2 cellular contexts compared by ENCODE assay signal in the genomic region with DNA sequence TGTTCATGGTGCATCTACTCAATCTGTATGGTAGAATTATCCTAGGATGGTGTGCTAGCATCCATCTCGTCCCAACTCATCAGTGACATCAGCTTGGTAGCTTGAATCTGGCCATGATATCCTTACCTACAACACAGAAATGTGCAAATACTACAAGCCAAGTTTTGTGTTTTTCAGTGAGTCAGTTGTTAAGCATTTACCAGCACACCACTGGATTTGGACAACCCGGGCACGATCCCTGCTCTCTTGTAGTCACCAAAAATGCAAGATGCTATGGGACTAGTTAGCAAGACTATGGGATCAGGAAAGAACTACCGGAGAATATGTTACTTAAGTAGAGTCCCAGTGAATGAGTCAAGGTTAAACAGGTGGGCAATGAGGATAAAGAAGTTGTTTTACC.
TF ChIP-seq lines count a peak whose summit lies in the region.

No MANE protein-coding gene starts in this region.

TF ChIP-seq in GM23338, 12 proteins besides CTCF, POLR2A, EP300 and RAD21 (continued from another document and continues in another):
- TF ChIP-seq, protein P1, sequence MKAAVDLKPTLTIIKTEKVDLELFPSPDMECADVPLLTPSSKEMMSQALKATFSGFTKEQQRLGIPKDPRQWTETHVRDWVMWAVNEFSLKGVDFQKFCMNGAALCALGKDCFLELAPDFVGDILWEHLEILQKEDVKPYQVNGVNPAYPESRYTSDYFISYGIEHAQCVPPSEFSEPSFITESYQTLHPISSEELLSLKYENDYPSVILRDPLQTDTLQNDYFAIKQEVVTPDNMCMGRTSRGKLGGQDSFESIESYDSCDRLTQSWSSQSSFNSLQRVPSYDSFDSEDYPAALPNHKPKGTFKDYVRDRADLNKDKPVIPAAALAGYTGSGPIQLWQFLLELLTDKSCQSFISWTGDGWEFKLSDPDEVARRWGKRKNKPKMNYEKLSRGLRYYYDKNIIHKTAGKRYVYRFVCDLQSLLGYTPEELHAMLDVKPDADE (IDR thresholded peaks at IDR 0.05) = no peak
- no peak for TF ChIP-seq STAT1 (IDR thresholded peaks at IDR 0.05; ENCODE audit: unreplicated experiment)
- TF ChIP-seq ZNF331 (CRISPR knock-in tag; IDR thresholded peaks at IDR 0.05; ENCODE audit: low read depth) = no peak
- no peak for TF ChIP-seq CREB1 (CRISPR knock-in tag; IDR thresholded peaks at IDR 0.05; ENCODE audit: low read depth)
- TF ChIP-seq JUNB (IDR thresholded peaks at IDR 0.05; ENCODE audit: unreplicated experiment) = no peak
- TF ChIP-seq EZH2phosphoT487 (IDR thresholded peaks at IDR 0.05; ENCODE audit: unreplicated experiment) = no peak
- TF ChIP-seq NANOG (IDR thresholded peaks at IDR 0.05; ENCODE audit: borderline replicate concordance) = no peak
- TF ChIP-seq, protein P2, sequence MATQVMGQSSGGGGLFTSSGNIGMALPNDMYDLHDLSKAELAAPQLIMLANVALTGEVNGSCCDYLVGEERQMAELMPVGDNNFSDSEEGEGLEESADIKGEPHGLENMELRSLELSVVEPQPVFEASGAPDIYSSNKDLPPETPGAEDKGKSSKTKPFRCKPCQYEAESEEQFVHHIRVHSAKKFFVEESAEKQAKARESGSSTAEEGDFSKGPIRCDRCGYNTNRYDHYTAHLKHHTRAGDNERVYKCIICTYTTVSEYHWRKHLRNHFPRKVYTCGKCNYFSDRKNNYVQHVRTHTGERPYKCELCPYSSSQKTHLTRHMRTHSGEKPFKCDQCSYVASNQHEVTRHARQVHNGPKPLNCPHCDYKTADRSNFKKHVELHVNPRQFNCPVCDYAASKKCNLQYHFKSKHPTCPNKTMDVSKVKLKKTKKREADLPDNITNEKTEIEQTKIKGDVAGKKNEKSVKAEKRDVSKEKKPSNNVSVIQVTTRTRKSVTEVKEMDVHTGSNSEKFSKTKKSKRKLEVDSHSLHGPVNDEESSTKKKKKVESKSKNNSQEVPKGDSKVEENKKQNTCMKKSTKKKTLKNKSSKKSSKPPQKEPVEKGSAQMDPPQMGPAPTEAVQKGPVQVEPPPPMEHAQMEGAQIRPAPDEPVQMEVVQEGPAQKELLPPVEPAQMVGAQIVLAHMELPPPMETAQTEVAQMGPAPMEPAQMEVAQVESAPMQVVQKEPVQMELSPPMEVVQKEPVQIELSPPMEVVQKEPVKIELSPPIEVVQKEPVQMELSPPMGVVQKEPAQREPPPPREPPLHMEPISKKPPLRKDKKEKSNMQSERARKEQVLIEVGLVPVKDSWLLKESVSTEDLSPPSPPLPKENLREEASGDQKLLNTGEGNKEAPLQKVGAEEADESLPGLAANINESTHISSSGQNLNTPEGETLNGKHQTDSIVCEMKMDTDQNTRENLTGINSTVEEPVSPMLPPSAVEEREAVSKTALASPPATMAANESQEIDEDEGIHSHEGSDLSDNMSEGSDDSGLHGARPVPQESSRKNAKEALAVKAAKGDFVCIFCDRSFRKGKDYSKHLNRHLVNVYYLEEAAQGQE (IDR thresholded peaks at IDR 0.05; ENCODE audit: unreplicated experiment) = no peak
- TF ChIP-seq POLR2AphosphoS5 (IDR thresholded peaks at IDR 0.05; ENCODE audit: low read depth) = no peak
- TF ChIP-seq, protein P3, sequence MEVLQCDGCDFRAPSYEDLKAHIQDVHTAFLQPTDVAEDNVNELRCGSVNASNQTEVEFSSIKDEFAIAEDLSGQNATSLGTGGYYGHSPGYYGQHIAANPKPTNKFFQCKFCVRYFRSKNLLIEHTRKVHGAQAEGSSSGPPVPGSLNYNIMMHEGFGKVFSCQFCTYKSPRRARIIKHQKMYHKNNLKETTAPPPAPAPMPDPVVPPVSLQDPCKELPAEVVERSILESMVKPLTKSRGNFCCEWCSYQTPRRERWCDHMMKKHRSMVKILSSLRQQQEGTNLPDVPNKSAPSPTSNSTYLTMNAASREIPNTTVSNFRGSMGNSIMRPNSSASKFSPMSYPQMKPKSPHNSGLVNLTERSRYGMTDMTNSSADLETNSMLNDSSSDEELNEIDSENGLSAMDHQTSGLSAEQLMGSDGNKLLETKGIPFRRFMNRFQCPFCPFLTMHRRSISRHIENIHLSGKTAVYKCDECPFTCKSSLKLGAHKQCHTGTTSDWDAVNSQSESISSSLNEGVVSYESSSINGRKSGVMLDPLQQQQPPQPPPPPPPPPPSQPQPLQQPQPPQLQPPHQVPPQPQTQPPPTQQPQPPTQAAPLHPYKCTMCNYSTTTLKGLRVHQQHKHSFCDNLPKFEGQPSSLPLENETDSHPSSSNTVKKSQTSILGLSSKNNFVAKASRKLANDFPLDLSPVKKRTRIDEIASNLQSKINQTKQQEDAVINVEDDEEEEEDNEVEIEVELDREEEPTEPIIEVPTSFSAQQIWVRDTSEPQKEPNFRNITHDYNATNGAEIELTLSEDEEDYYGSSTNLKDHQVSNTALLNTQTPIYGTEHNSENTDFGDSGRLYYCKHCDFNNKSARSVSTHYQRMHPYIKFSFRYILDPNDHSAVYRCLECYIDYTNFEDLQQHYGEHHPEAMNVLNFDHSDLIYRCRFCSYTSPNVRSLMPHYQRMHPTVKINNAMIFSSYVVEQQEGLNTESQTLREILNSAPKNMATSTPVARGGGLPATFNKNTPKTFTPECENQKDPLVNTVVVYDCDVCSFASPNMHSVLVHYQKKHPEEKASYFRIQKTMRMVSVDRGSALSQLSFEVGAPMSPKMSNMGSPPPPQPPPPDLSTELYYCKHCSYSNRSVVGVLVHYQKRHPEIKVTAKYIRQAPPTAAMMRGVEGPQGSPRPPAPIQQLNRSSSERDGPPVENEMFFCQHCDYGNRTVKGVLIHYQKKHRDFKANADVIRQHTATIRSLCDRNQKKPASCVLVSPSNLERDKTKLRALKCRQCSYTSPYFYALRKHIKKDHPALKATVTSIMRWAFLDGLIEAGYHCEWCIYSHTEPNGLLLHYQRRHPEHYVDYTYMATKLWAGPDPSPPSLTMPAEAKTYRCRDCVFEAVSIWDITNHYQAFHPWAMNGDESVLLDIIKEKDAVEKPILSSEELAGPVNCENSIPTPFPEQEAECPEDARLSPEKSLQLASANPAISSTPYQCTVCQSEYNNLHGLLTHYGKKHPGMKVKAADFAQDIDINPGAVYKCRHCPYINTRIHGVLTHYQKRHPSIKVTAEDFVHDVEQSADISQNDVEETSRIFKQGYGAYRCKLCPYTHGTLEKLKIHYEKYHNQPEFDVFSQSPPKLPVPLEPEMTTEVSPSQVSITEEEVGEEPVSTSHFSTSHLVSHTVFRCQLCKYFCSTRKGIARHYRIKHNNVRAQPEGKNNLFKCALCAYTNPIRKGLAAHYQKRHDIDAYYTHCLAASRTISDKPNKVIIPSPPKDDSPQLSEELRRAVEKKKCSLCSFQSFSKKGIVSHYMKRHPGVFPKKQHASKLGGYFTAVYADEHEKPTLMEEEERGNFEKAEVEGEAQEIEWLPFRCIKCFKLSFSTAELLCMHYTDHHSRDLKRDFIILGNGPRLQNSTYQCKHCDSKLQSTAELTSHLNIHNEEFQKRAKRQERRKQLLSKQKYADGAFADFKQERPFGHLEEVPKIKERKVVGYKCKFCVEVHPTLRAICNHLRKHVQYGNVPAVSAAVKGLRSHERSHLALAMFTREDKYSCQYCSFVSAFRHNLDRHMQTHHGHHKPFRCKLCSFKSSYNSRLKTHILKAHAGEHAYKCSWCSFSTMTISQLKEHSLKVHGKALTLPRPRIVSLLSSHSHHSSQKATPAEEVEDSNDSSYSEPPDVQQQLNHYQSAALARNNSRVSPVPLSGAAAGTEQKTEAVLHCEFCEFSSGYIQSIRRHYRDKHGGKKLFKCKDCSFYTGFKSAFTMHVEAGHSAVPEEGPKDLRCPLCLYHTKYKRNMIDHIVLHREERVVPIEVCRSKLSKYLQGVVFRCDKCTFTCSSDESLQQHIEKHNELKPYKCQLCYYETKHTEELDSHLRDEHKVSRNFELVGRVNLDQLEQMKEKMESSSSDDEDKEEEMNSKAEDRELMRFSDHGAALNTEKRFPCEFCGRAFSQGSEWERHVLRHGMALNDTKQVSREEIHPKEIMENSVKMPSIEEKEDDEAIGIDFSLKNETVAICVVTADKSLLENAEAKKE (CRISPR knock-in tag; IDR thresholded peaks at IDR 0.05) = no peak

TF ChIP-seq in WTC11, 78 proteins besides CTCF, POLR2A, EP300 and RAD21 (continued from another document):
- TF ChIP-seq, protein P4, sequence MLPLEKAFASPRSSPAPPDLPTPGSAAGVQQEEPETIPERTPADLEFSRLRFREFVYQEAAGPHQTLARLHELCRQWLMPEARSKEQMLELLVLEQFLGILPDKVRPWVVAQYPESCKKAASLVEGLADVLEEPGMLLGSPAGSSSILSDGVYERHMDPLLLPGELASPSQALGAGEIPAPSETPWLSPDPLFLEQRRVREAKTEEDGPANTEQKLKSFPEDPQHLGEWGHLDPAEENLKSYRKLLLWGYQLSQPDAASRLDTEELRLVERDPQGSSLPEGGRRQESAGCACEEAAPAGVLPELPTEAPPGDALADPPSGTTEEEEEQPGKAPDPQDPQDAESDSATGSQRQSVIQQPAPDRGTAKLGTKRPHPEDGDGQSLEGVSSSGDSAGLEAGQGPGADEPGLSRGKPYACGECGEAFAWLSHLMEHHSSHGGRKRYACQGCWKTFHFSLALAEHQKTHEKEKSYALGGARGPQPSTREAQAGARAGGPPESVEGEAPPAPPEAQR (CRISPR knock-in tag; IDR thresholded peaks at IDR 0.05) = no peak
- TF ChIP-seq ZNF263 (CRISPR knock-in tag; IDR thresholded peaks at IDR 0.05; ENCODE audit: low read depth) (no peak), GTF2I (CRISPR knock-in tag; conservative IDR thresholded peaks at IDR 0.05) (no peak), TEAD4 (CRISPR knock-in tag; IDR thresholded peaks at IDR 0.05) (no peak), IRF2 (CRISPR knock-in tag; IDR thresholded peaks at IDR 0.05; ENCODE audit: borderline replicate concordance, low read depth) (no peak), FOXJ3 (CRISPR knock-in tag; IDR thresholded peaks at IDR 0.05; ENCODE audit: borderline replicate concordance) (no peak), ZNF317 (CRISPR knock-in tag; IDR thresholded peaks at IDR 0.05; ENCODE audit: borderline replicate concordance, low read depth) (no peak), GABPB1 (CRISPR knock-in tag; IDR thresholded peaks at IDR 0.05) (no peak)
TF ChIP-seq in WTC11: peak in this region for 0.
